In the genomic region with DNA sequence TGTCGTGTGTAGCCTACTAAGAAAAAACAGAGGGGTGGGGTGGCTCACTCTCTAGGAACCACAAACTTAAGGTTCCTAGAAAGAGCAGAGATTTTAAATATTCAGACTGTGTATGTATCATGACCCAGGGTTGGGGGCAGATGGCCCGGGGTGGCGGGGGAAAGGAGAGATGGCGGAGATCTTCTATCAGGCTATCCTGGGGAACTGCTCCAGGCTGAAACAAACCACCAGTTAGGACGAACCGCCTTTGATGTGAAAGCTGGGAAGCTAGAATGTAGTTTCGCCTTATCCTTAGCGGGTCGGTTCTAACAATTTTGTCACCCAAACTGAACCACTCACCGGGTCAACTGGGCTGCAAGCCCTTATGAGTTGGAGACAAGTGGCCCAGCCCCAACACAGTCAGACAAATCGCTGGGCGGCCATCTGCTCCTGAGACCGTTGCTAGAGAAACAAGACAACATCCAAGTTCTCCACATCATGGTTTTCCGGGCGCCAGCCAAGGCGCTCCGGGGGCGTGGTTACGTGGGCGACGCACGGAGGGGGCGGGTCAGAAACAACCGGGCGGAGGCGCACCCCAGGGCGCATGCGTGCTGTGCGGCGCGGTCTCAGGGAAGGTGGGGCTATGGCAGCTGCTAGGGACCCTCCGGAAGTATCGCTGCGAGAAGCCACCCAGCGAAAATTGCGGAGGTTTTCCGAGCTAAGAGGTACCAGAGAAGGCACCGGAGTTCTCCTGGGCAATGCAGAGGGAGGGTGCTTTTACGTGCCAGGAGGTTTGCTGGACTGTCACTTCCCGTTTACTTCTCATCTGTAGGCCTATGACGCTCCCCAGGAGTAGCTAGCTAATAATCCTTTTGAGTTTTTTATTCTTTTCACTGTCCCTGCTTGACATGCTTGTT, we compare ENCODE assay signal across 8 cellular contexts.
DNase-seq lines count a peak whose midpoint lies in the region; ATAC-seq and TF ChIP-seq lines count a peak whose summit lies in the region.

Gene FPGT, plus strand, starts transcription at position 586 of the 896 bp plus-strand sequence. Its CDS starts 37 bp downstream, at position 623.
Gene LRRIQ3, minus strand, starts transcription at position 520 of the 896 bp plus-strand sequence. CDS start 14,492 bp downstream, outside the sequence.

- peak within 1 kb of the TSS; percentile 90 for H3K4me3 ChIP-seq in WI38 (ENCODE audit: low read depth, low read length)
- H3K4me3 ChIP-seq in cardiac fibroblast (replicated peaks in 1 of 2; ENCODE audit: low read depth in 2 of 2, low read length in 2 of 2): peak within 1 kb of the TSS; percentile 70 to 72
- peak within 1 kb of the TSS; percentile 37 to 75 (median 49) for H3K4me3 ChIP-seq in skin epidermis

- H3K27ac ChIP-seq in skin epidermis: peak within 1 kb of the TSS; percentile 33 to 94 (median 80)

- peak; percentile 99 for DNase-seq in AG08395 (ENCODE audit: low spot score)
- DNase-seq in NCI-H2227 (lab: John Stamatoyannopoulos, UW; ENCODE audit: unreplicated experiment): peak; percentile 99
- peak; percentile 96 to 97 for DNase-seq in cardiac fibroblast (ENCODE audit: low read depth in 2 of 2)
- peak; percentile 96 for DNase-seq in iPS-NIHi11 (ENCODE audit: low spot score)

- ATAC-seq in GM18909 (IDR thresholded peaks at IDR 0.05; ENCODE audit: poor library complexity, unreplicated experiment): peak; percentile 94
- peak; percentile 96 for ATAC-seq in HG03159 (IDR thresholded peaks at IDR 0.05; ENCODE audit: unreplicated experiment)

- TF ChIP-seq CTCF in WI38 (IDR thresholded peaks at IDR 0.05; ENCODE audit: low read depth, low read length) (no peak), cardiac fibroblast (IDR thresholded peaks at IDR 0.05; ENCODE audit: low read depth, low read length) (no peak)

Comparison
In these comparisons a context has a peak if more than half of its experiments do, and no peak if none do; other contexts are left out.
1. Peak in every context shown above with its lines: DNase-seq, ATAC-seq, H3K4me3 ChIP-seq and H3K27ac ChIP-seq.